16 cellular contexts compared by ENCODE assay signal in genomic region chr2:112242384-112242783, GRCh38.
"Had no signal": no experiment of that assay in that cellular context is flagged by ENCODE, and none has a peak within 500 bp of the region (broad histone marks: within the 10 kb centered on the region; RNA-seq: fewer than 3 reads in every experiment).

No MANE protein-coding gene starts in this region.

- DNase-seq: activated CD4-positive, alpha-beta T cell treated with anti-CD3 and anti-CD28 coated beads for 48 hours; activated CD8-positive, alpha-beta memory T cell treated with anti-CD3 and anti-CD28 coated beads, Interleukin-2, amount 50 U/mL, for 4 hours; activated CD8-positive, alpha-beta T cell treated with anti-CD3 and anti-CD28 coated beads for 36 hours; activated gamma-delta T cell; activated naive CD8-positive, alpha-beta T cell treated with anti-CD3 and anti-CD28 coated beads for 36 hours; activated T-cell treated with anti-CD3 and anti-CD28 coated beads, Interleukin-2, amount 50 U/mL, for 48 hours; amygdala; central memory CD4-positive, alpha-beta T cell; lower lobe of right lung; pancreas; sigmoid colon; stimulated activated CD4-positive, alpha-beta T cell treated with anti-CD3 and anti-CD28 coated beads, Interleukin-12 subunit alpha, Interleukin-12 subunit beta, amount 100 ng/mL, for 4 hours; stimulated activated CD4-positive, alpha-beta T cell treated with anti-CD3 and anti-CD28 coated beads, Interleukin-2, amount 100 ng/mL, for 24 hours had no signal

- H3K27me3 Mint-ChIP-seq: activated CD8-positive, alpha-beta T cell treated with anti-CD3 and anti-CD28 coated beads for 36 hours; activated naive CD8-positive, alpha-beta T cell treated with anti-CD3 and anti-CD28 coated beads for 36 hours; brain; dendritic cell treated with granulocyte-macrophage colony-stimulating factor and Interleukin-4, amounts not matched to agents 40 ng/mL and 50 ng/mL, for 4 days had no signal

- H3K9me3 ChIP-seq: lower lobe of right lung, pancreas, sigmoid colon had no signal

- H3K9me3 Mint-ChIP-seq: activated CD8-positive, alpha-beta T cell treated with anti-CD3 and anti-CD28 coated beads for 36 hours; activated naive CD8-positive, alpha-beta T cell treated with anti-CD3 and anti-CD28 coated beads for 36 hours; dendritic cell treated with granulocyte-macrophage colony-stimulating factor and Interleukin-4, amounts not matched to agents 40 ng/mL and 50 ng/mL, for 4 days; T-helper 1 cell treated with Interleukin-12 subunit alpha and Interleukin-12 subunit beta and Interleukin-4 antibody, amounts not matched to agents 30 μg/mL and 1 μg/mL, for 36 hours had no signal

- ATAC-seq: activated CD8-positive, alpha-beta T cell treated with anti-CD3 and anti-CD28 coated beads for 36 hours; lower lobe of right lung had no signal

- H3K27ac Mint-ChIP-seq: activated naive CD8-positive, alpha-beta T cell treated with anti-CD3 and anti-CD28 coated beads for 36 hours; dendritic cell treated with granulocyte-macrophage colony-stimulating factor and Interleukin-4, amounts not matched to agents 40 ng/mL and 50 ng/mL, for 4 days; T-helper 1 cell treated with Interleukin-12 subunit alpha and Interleukin-12 subunit beta and Interleukin-4 antibody, amounts not matched to agents 30 μg/mL and 1 μg/mL, for 36 hours had no signal

- H3K4me3 Mint-ChIP-seq: activated CD8-positive, alpha-beta T cell treated with anti-CD3 and anti-CD28 coated beads for 36 hours; brain; dendritic cell treated with granulocyte-macrophage colony-stimulating factor and Interleukin-4, amounts not matched to agents 40 ng/mL and 50 ng/mL, for 4 days; T-helper 1 cell treated with Interleukin-12 subunit alpha and Interleukin-12 subunit beta and Interleukin-4 antibody, amounts not matched to agents 30 μg/mL and 1 μg/mL, for 36 hours had no signal
